1 cellular context compared by ENCODE assay signal in the genomic region with DNA sequence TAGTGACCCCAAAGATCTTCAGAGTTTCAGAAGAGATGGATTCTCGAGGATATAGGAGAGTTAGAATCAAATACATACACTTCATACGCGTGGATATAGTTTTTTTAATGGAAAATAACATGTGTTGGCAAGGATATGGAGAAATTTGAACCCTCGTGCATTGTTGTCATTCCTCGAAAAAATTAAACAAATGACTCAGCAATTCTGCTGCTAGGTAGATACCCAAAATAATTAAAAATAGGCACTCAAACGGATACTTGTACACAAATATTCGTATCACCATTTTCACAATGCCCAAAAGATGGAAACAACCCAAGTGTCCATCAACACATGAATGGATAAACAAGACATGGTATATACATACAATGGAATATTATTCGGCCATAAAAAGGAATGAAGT.
TF ChIP-seq lines count a peak whose summit lies in the region.

No MANE protein-coding gene starts in this region.

TF ChIP-seq in K562, 482 proteins besides CTCF, POLR2A, EP300 and RAD21 (continued from another document):
- TF ChIP-seq, protein P1, sequence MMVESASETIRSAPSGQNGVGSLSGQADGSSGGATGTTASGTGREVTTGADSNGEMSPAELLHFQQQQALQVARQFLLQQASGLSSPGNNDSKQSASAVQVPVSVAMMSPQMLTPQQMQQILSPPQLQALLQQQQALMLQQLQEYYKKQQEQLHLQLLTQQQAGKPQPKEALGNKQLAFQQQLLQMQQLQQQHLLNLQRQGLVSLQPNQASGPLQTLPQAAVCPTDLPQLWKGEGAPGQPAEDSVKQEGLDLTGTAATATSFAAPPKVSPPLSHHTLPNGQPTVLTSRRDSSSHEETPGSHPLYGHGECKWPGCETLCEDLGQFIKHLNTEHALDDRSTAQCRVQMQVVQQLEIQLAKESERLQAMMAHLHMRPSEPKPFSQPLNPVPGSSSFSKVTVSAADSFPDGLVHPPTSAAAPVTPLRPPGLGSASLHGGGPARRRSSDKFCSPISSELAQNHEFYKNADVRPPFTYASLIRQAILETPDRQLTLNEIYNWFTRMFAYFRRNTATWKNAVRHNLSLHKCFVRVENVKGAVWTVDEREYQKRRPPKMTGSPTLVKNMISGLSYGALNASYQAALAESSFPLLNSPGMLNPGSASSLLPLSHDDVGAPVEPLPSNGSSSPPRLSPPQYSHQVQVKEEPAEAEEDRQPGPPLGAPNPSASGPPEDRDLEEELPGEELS (CRISPR knock-in tag; IDR thresholded peaks at IDR 0.05; ENCODE audit: borderline replicate concordance), result no peak
- TF ChIP-seq HSF4 (CRISPR knock-in tag; IDR thresholded peaks at IDR 0.05; ENCODE audit: borderline replicate concordance) (no peak), ZBTB1 (CRISPR knock-in tag; IDR thresholded peaks at IDR 0.05; ENCODE audit: borderline replicate concordance, low read depth) (no peak), TOE1 (IDR thresholded peaks at IDR 0.05; ENCODE audit: borderline replicate concordance) (no peak), TOE1 (CRISPR knock-in tag; IDR thresholded peaks at IDR 0.05; ENCODE audit: borderline replicate concordance, low read depth) (no peak), ZBTB8A (IDR thresholded peaks at IDR 0.05; ENCODE audit: partially characterized antibody) (no peak), TCF7 (IDR thresholded peaks at IDR 0.05; ENCODE audit: borderline replicate concordance) (no peak), KLF16 (IDR thresholded peaks at IDR 0.05) (no peak), ZKSCAN3 (CRISPR knock-in tag; IDR thresholded peaks at IDR 0.05) (no peak), CREB1 (IDR thresholded peaks at IDR 0.05) (no peak), CREB1 (CRISPR knock-in tag; IDR thresholded peaks at IDR 0.05) (no peak), ZNF324 (CRISPR knock-in tag; IDR thresholded peaks at IDR 0.05) (no peak), ARNT (IDR thresholded peaks at IDR 0.05) (no peak), MTA3 (IDR thresholded peaks at IDR 0.05; ENCODE audit: borderline replicate concordance) (no peak)
- TF ChIP-seq, protein P2, sequence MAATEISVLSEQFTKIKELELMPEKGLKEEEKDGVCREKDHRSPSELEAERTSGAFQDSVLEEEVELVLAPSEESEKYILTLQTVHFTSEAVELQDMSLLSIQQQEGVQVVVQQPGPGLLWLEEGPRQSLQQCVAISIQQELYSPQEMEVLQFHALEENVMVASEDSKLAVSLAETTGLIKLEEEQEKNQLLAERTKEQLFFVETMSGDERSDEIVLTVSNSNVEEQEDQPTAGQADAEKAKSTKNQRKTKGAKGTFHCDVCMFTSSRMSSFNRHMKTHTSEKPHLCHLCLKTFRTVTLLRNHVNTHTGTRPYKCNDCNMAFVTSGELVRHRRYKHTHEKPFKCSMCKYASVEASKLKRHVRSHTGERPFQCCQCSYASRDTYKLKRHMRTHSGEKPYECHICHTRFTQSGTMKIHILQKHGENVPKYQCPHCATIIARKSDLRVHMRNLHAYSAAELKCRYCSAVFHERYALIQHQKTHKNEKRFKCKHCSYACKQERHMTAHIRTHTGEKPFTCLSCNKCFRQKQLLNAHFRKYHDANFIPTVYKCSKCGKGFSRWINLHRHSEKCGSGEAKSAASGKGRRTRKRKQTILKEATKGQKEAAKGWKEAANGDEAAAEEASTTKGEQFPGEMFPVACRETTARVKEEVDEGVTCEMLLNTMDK (IDR thresholded peaks at IDR 0.05; ENCODE audit: borderline replicate concordance, insufficient read depth, low read depth, low read length, poor library complexity, severe bottlenecking), result no peak
- TF ChIP-seq, protein P3, sequence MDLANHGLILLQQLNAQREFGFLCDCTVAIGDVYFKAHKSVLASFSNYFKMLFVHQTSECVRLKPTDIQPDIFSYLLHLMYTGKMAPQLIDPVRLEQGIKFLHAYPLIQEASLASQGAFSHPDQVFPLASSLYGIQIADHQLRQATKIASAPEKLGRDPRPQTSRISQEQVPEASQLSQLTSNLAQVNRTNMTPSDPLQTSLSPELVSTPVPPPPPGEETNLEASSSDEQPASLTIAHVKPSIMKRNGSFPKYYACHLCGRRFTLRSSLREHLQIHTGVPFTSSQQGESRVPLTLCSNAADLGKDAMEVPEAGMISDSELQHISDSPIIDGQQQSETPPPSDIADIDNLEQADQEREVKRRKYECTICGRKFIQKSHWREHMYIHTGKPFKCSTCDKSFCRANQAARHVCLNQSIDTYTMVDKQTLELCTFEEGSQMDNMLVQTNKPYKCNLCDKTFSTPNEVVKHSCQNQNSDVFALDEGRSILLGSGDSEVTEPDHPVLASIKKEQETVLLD (IDR thresholded peaks at IDR 0.05), result no peak
- TF ChIP-seq, protein P4, sequence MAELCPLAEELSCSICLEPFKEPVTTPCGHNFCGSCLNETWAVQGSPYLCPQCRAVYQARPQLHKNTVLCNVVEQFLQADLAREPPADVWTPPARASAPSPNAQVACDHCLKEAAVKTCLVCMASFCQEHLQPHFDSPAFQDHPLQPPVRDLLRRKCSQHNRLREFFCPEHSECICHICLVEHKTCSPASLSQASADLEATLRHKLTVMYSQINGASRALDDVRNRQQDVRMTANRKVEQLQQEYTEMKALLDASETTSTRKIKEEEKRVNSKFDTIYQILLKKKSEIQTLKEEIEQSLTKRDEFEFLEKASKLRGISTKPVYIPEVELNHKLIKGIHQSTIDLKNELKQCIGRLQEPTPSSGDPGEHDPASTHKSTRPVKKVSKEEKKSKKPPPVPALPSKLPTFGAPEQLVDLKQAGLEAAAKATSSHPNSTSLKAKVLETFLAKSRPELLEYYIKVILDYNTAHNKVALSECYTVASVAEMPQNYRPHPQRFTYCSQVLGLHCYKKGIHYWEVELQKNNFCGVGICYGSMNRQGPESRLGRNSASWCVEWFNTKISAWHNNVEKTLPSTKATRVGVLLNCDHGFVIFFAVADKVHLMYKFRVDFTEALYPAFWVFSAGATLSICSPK (IDR thresholded peaks at IDR 0.05; ENCODE audit: borderline replicate concordance), result no peak
